ENCODE assay signal across 34 cellular contexts in the genomic region with DNA sequence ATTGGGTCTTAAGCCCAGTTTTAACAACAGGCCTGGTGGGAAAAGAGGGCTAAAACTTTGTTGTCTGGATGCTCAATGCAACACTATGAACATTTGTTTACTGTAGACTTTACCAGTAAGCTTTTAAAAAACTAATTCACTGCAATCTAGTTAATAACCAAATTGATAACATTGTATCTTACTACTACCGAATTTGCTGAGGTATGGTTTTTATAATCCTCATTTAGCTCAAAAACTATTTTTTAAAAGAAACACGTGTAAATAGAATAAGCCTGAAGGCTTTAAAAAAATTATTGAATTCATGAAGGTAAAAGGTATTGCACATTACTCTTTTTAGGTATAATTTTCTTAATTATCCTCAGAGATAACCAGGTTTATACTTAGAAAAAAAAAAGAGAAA.
"Had no signal": no experiment of that assay in that cellular context is flagged by ENCODE, and none has a peak within 500 bp of the region (broad histone marks: within the 10 kb centered on the region; RNA-seq: fewer than 3 reads in every experiment).

No MANE protein-coding gene starts in this region.

- H3K27me3 ChIP-seq: MG63 had no signal

- H3K36me3 ChIP-seq: MG63 had no signal

- DNase-seq: MG63, MM.1S, MV-4-11, NCI-H1048, NCI-H1092, NCI-H1092 treated with DMSO at 0.1 percent for 48 hours, NCI-H1105, NCI-H1105 treated with DMSO at 0.1 percent for 48 hours, NCI-H1417 treated with DMSO at 0.1 percent for 48 hours, NCI-H1436, NCI-H1436 treated with DMSO at 0.1 percent for 48 hours, NCI-H146, NCI-H1694, NCI-H1694 treated with DMSO at 0.1 percent for 48 hours, NCI-H187, NCI-H187 treated with DMSO at 0.1 percent for 48 hours, NCI-H1930, NCI-H2029, NCI-H2029 treated with DMSO at 0.1 percent for 48 hours, NCI-H2081, NCI-H2081 treated with DMSO at 0.1 percent for 48 hours, NCI-H2107, NCI-H2171, NCI-H2171 treated with DMSO at 0.1 percent for 48 hours, NCI-H2227 treated with DMSO at 0.1 percent for 48 hours, NCI-H226, NCI-H345, NCI-H446, NCI-H446 treated with DMSO at 0.1 percent for 48 hours, NCI-H510A, NCI-H510A treated with DMSO at 0.1 percent for 48 hours, NCI-H524, NCI-H524 treated with DMSO at 0.1 percent for 48 hours, NCI-H526 had no signal

- H3K4me3 ChIP-seq: MG63 had no signal

- H3K9me3 ChIP-seq: MG63 had no signal
